In genomic region chr17:39674702-39675389, GRCh38 we compare ENCODE assay signal across 10 cellular contexts. TPM values are rescaled to one million over a fixed set of nuclear protein-coding genes. Genes with fewer than 3 reads are reported as not detected.
DNase-seq lines count a peak whose midpoint lies in the region; ATAC-seq and TF ChIP-seq lines count a peak whose summit lies in the region.
"Had no signal": no experiment of that assay in that cellular context is flagged by ENCODE, and none has a peak within 500 bp of the region (broad histone marks: within the 10 kb centered on the region; RNA-seq: fewer than 3 reads in every experiment).

No MANE protein-coding gene starts in this region.

- peak in 2 of 3 donors; percentile 34 to 37 for TF ChIP-seq POLR2A in body of pancreas (IDR thresholded peaks at IDR 0.05)

- no peak overlapping the region for H3K27ac Mint-ChIP-seq in HFFc6

- peaks cover 18% of the 10 kb centered on the region for H3K27me3 Mint-ChIP-seq in HFFc6 (ENCODE audit: insufficient read depth)

- H3K4me1 Mint-ChIP-seq in HFFc6 (ENCODE audit: low read depth): peaks cover 9% of the 10 kb centered on the region; the same call in 1 of the 2 replicates

- H3K36me3 Mint-ChIP-seq in HFFc6 (ENCODE audit: low read depth): no peaks in the 10 kb centered on the region

- H3K9me3 ChIP-seq in HUES48 (ENCODE audit: control insufficient read depth, insufficient read depth, low read length): no peaks in the 10 kb centered on the region
- no peaks in the 10 kb centered on the region for H3K9me3 ChIP-seq in body of pancreas
- no peaks in the 10 kb centered on the region for H3K9me3 ChIP-seq in mucosa of rectum (ENCODE audit: control insufficient read depth in 2 of 2, low read length in 2 of 2)

- H3K27ac ChIP-seq in C4-2B: peak overlapping the region; percentile 53
- peak overlapping the region; percentile 45 for H3K27ac ChIP-seq in HUES48 (ENCODE audit: low read depth, low read length)
- peak overlapping the region; percentile 30 to 78 (median 70) for H3K27ac ChIP-seq in body of pancreas
- H3K27ac ChIP-seq in mucosa of rectum (ENCODE audit: low read depth in 2 of 2, low read length in 2 of 2): peak overlapping the region; percentile 68 to 90

- no peak overlapping the region for H3K9ac ChIP-seq in HUES48 (ENCODE audit: low read depth, low read length)
- peak overlapping the region; percentile 32 to 70 for H3K9ac ChIP-seq in mucosa of rectum (ENCODE audit: low read depth in 1 of 2, low read length in 2 of 2)

- 41 to 43% methylated on average over 6 to 9 of the region's 11 CpGs for WGBS in body of pancreas, 2 donors

- no peaks in the 10 kb centered on the region for H3K9me3 Mint-ChIP-seq in HFFc6

- no peak for TF ChIP-seq CTCF in C4-2B (conservative IDR thresholded peaks at IDR 0.05)
- TF ChIP-seq CTCF in body of pancreas (IDR thresholded peaks at IDR 0.05): no peak
- TF ChIP-seq CTCF in HFFc6 (IDR thresholded peaks at IDR 0.05): no peak

- intact Hi-C loops in body of pancreas (cut with DNase I): no loop called here

- peak; percentile 73 for ATAC-seq in body of pancreas
- no peak for ATAC-seq in activated CD4-positive, CD25-positive, alpha-beta regulatory T cell treated with anti-CD3 and anti-CD28 coated beads, Interleukin-2, amount 50 U/mL, for 24 hours

- peak; percentile 52 to 73 (median 64) for DNase-seq in body of pancreas
- no peak for DNase-seq in HFFc6
- DNase-seq in NCI-H1105 (lab: John Stamatoyannopoulos, UW): no peak
- DNase-seq in activated gamma-delta T cell treated with Interleukin-2 at 50 U/mL for 16 hours: no peak
- DNase-seq: HCEC 1CT, NCI-H526 treated with DMSO at 0.1 percent for 48 hours had no signal

- H3K36me3 ChIP-seq in HUES48 (ENCODE audit: control insufficient read depth, insufficient read depth, low read length) (peaks cover 20% of the 10 kb centered on the region), body of pancreas (replicated peaks in 1 of 2; ENCODE audit: insufficient read depth in 1 of 2, low read depth in 2 of 2) (no peaks in the 10 kb centered on the region), mucosa of rectum (ENCODE audit: control insufficient read depth in 2 of 2, insufficient read depth in 2 of 2, low read length in 2 of 2) (peaks cover 0 to 4% of the 10 kb centered on the region in 2 donors)

- H3K4me3 Mint-ChIP-seq in HFFc6: no peak overlapping the region

- H3K4me1 ChIP-seq in HUES48 (ENCODE audit: control insufficient read depth, insufficient read depth, low read length) (peaks cover 15% of the 10 kb centered on the region; the same call in 1 of the 2 replicates), body of pancreas (peaks cover 37% of the 10 kb centered on the region), mucosa of rectum (ENCODE audit: control insufficient read depth in 2 of 2, insufficient read depth in 2 of 2, low read length in 2 of 2) (peaks cover 60% of the 10 kb centered on the region in 2 donors)

- H3K27me3 ChIP-seq in HUES48 (ENCODE audit: control insufficient read depth, insufficient read depth, low read length): peaks cover 5% of the 10 kb centered on the region; the same call in 1 of the 2 replicates
- no peaks in the 10 kb centered on the region for H3K27me3 ChIP-seq in body of pancreas
- peaks cover 2 to 8% of the 10 kb centered on the region in 2 donors for H3K27me3 ChIP-seq in mucosa of rectum (ENCODE audit: control insufficient read depth in 2 of 2, insufficient read depth in 2 of 2, low read length in 2 of 2)

- H3K4me3 ChIP-seq in HUES48 (ENCODE audit: low read depth, low read length): no peak overlapping the region
- H3K4me3 ChIP-seq in body of pancreas: no peak overlapping the region
- no peak overlapping the region for H3K4me3 ChIP-seq in mucosa of rectum (ENCODE audit: low read length in 2 of 2)

RNA-seq across cellular contexts. Expression of gene PNMT, which starts 6.6 kb away (rescaled TPM):
- total RNA-seq in body of pancreas: 1 to 10 TPM; 1.3 to 2.6 TPM
- total RNA-seq in HFFc6 (2021; fragmentation: NEBNext Ultra II Directional; extraction: Animal tissue kit (Norgen Biotek cat#: 25700)): under 1 TPM in 1 of 6 experiments, not detected in 5; 0.26 TPM

RNA-seq across cellular contexts. Expression of gene TCAP, which starts 9.7 kb away (rescaled TPM):
- under 1 TPM in 1 of 2 donors, not detected in 1; 0.26 TPM for total RNA-seq in body of pancreas
- total RNA-seq in HFFc6 (2021; fragmentation: NEBNext Ultra II Directional; extraction: Animal tissue kit (Norgen Biotek cat#: 25700)): under 1 TPM; 0.09 to 0.51 (median 0.14) TPM

RNA-seq across cellular contexts. Expression of gene PGAP3, which starts 13.0 kb away (rescaled TPM):
- 10 to 100 TPM; 13.8 to 33.2 TPM for total RNA-seq in body of pancreas
- total RNA-seq in HFFc6 (2021; fragmentation: NEBNext Ultra II Directional; extraction: Animal tissue kit (Norgen Biotek cat#: 25700)): 10 to 100 TPM in 5 of 6 experiments, 1 to 10 TPM in 1; 9.9 to 15.5 (median 12.7) TPM

RNA-seq across cellular contexts. Expression of gene ERBB2, which starts 25.0 kb away (rescaled TPM):
- 10 to 100 TPM; 52.4 to 65.3 TPM for total RNA-seq in body of pancreas
- 10 to 100 TPM; 51.9 to 67.2 (median 61.0) TPM for total RNA-seq in HFFc6 (2021; fragmentation: NEBNext Ultra II Directional; extraction: Animal tissue kit (Norgen Biotek cat#: 25700))

RNA-seq across cellular contexts. Expression of gene STARD3, which starts 37.9 kb away (rescaled TPM):
- total RNA-seq in body of pancreas: 10 to 100 TPM; 30.1 to 63.9 TPM
- 10 to 100 TPM; 44.0 to 52.3 (median 46.3) TPM for total RNA-seq in HFFc6 (2021; fragmentation: NEBNext Ultra II Directional; extraction: Animal tissue kit (Norgen Biotek cat#: 25700))

Comparison
In these comparisons a context has a peak if more than half of its experiments do, and no peak if none do; other contexts are left out.
1. DNase-seq: peak in body of pancreas (4 of 4); none in HFFc6 (single experiment), NCI-H1105 (single experiment) and activated gamma-delta T cell treated with Interleukin-2 at 50 U/mL for 16 hours (single experiment).
2. Peak in every context shown above with its lines, with median percentiles within 50 percentile points of each other: H3K27ac ChIP-seq.